ENCODE assay signal across 33 cellular contexts in the genomic region with DNA sequence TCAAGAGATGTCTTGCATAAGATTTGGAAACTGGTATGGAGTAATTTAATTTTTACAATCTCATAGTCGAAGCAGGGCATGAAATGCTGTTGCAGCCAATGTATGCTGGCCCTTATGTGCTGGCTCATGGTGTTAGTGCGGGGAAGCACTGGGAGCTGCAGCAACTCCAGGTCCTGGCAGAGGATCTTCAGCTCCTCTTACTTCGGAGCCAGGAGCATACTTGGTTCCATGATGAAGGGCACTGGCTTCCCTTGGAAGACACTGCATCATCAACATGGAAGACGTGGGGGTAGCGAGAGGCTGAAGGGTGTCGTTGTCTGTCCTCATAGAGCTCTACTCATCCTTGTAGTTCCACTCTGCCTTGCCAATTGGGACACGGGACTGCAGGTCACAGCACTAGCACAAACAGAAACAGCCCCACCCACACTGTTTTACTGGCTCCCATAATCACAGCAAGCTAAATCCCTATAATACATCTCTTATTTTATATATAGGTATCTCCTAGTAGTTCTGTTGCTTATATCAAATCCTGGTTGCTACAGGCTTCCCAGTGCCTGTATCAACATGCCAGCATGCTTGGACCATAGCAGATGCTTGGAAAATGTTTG. TPM values are rescaled to one million over a fixed set of nuclear protein-coding genes. Genes with fewer than 3 reads are reported as not detected.
"Had no signal": no experiment of that assay in that cellular context is flagged by ENCODE, and none has a peak within 500 bp of the region (broad histone marks: within the 10 kb centered on the region; RNA-seq: fewer than 3 reads in every experiment).

No MANE protein-coding gene starts in this region.

- H3K27ac Mint-ChIP-seq: mesothelial cell of epicardium; naive B cell; nephron; stimulated activated effector memory CD8-positive, alpha-beta T cell treated with anti-CD3 and anti-CD28 coated beads, Interleukin-12 subunit alpha, Interleukin-12 subunit beta, amount 100 ng/mL, for 72 hours; stimulated activated naive CD8-positive, alpha-beta T cell treated with anti-CD3 and anti-CD28 coated beads, Interleukin-15, Interleukin-2, amounts not matched to agents 100 ng/mL and 50 ng/mL, for 24 hours had no signal

- H3K36me3 Mint-ChIP-seq: mesothelial cell of epicardium; naive B cell; stimulated activated effector memory CD8-positive, alpha-beta T cell treated with anti-CD3 and anti-CD28 coated beads, Interleukin-12 subunit alpha, Interleukin-12 subunit beta, amount 100 ng/mL, for 72 hours had no signal

- H3K4me1 ChIP-seq: pancreas, tibial artery had no signal

- H3K9me3 Mint-ChIP-seq: naive B cell; stimulated activated effector memory CD8-positive, alpha-beta T cell treated with anti-CD3 and anti-CD28 coated beads, Interleukin-12 subunit alpha, Interleukin-12 subunit beta, amount 100 ng/mL, for 72 hours; stimulated activated naive CD8-positive, alpha-beta T cell treated with anti-CD3 and anti-CD28 coated beads, Interleukin-15, Interleukin-2, amounts not matched to agents 100 ng/mL and 50 ng/mL, for 24 hours had no signal

- H3K27ac ChIP-seq: heart left ventricle, lower lobe of right lung, pancreas, prostate gland, spleen, suprapubic skin, thoracic aorta, tibial artery, upper lobe of right lung had no signal

- DNase-seq: hypothalamus; islet precursor cell; lower lobe of right lung; mammary epithelial cell; mesenchymal stem cell; naive B cell; nucleus accumbens; pancreas; posterior cingulate gyrus; retina; right cardiac atrium; sigmoid colon; small intestine; spleen; stimulated activated CD4-positive, alpha-beta T cell treated with anti-CD3 and anti-CD28 coated beads, Interleukin-4, amount 100 ng/mL, for 24 hours; stimulated activated naive CD4-positive, alpha-beta T cell; tibial artery; trophoblast cell; upper lobe of right lung had no signal

- H3K4me3 Mint-ChIP-seq: mesothelial cell of epicardium; naive B cell; nephron; neural crest cell; stimulated activated effector memory CD8-positive, alpha-beta T cell treated with anti-CD3 and anti-CD28 coated beads, Interleukin-12 subunit alpha, Interleukin-12 subunit beta, amount 100 ng/mL, for 72 hours; stimulated activated naive CD8-positive, alpha-beta T cell treated with anti-CD3 and anti-CD28 coated beads, Interleukin-15, Interleukin-2, amounts not matched to agents 100 ng/mL and 50 ng/mL, for 24 hours had no signal

- H3K27me3 ChIP-seq: pancreas, sigmoid colon, suprapubic skin, upper lobe of right lung had no signal

- H3K4me3 ChIP-seq: heart left ventricle, lower lobe of right lung, pancreas, prostate gland, sigmoid colon, spleen, suprapubic skin, thoracic aorta, tibial artery, upper lobe of right lung had no signal

- H3K36me3 ChIP-seq: lower lobe of right lung, pancreas, prostate gland, sigmoid colon, spleen, suprapubic skin, thoracic aorta, tibial artery, upper lobe of right lung had no signal

- ATAC-seq: heart left ventricle; pancreas; right cardiac atrium; stimulated activated effector memory CD8-positive, alpha-beta T cell treated with anti-CD3 and anti-CD28 coated beads, Interleukin-12 subunit alpha, Interleukin-12 subunit beta, amount 100 ng/mL, for 72 hours had no signal

RNA-seq across cellular contexts. Expression of gene PLA2G2D, which starts 22.4 kb away (rescaled TPM):
- total RNA-seq: kidney epithelial cell, mammary epithelial cell, mesothelial cell of epicardium, mononuclear cell, neural crest cell, osteoblast, prostate gland, right cardiac atrium, suprapubic skin, thoracic aorta, upper lobe of right lung had no signal
- polyA plus RNA-seq: heart left ventricle, mammary epithelial cell, pancreas, right cardiac atrium had no signal

RNA-seq across cellular contexts. Expression of gene PLA2G5, which starts 26.9 kb away (rescaled TPM):
- total RNA-seq: kidney epithelial cell, mammary epithelial cell, mononuclear cell, neural crest cell had no signal

RNA-seq across cellular contexts. Expression of gene PLA2G2F, which starts 42.2 kb away (rescaled TPM):
- total RNA-seq: heart left ventricle, lower lobe of right lung, mammary epithelial cell, mesothelial cell of epicardium, mononuclear cell, neural crest cell, osteoblast, pancreas, right cardiac atrium, sigmoid colon, spleen, subcutaneous adipose tissue, thoracic aorta, upper lobe of right lung had no signal
- polyA plus RNA-seq: heart left ventricle, liver, pancreas, right cardiac atrium, spleen had no signal
